ENCODE assay signal across 8 cellular contexts in the genomic region with DNA sequence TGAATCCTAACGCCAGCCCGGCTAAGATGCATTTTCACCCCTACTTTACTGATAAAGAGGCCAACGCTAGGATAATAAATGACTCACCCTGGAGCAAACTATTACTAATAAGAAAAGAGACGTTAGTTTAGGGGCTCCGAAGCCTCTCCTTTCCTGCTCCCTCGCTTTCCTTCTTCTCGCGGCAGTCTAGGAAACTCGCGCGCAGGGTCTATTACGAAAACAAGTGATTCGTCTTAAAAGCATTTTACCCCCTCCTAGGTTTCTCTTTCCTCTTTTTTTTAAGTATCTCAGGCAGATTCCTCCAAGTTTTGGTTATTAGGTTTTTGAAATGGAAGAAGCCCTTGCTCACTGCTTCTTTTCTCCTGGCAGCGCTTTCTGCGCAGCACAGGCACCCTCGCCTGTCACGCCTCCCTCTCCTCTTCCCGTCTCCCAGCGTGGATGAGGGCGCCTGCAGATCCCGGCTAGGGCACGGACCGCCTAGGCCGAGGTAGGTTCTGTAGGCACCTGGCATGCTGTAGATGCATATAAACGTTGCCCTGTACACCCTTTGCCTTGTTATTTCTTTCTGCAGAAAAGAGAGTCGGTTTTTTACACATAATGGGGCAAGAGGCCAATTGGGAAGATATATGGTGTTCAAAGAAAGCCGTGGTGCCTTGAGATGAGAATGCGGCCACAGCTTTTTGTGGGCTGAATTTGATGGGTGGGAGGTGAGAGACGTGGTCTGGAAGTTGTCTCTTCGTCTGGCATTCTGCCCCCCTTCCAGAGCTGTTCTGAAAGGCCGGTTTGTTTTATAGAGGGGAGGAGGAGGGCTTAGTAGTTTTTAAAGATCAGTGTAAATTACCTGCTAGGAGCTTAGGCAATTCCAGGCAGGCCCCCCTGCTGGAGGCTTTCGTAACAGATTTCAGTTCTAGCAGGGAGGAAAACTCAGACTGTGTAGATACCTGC. TPM values are rescaled to one million over a fixed set of nuclear protein-coding genes. Genes with fewer than 3 reads are reported as not detected.
DNase-seq lines count a peak whose midpoint lies in the region; ATAC-seq, FAIRE-seq and TF ChIP-seq lines count a peak whose summit lies in the region.

No MANE protein-coding gene starts in this region.

- CTCF ChIA-PET in HepG2 (lab: Yijun Ruan, JAX; ENCODE audit: low intra/inter-chr PET ratio, low total read pairs): no interaction called here

- BruUV-seq in HepG2 (replicated peaks; lab: Mats Ljungman, UMichigan): no TSS peak

- intact Hi-C loops in dorsolateral prefrontal cortex (cut with DNase I) (no loop called here), HepG2 (cut with micrococcal nuclease; ENCODE audit: unreplicated experiment) (loop anchor here (2.0 kb wide), 1 partner anchor 65 kb away; a partner anchor contains a TSS), testis (cut with DNase I; ENCODE audit: low total_unique reads) (no loop called here)

- no peak for FAIRE-seq in HepG2 (lab: Jason Lieb, UNC)

- in situ Hi-C loops in HepG2 (cut with HindIII; ENCODE audit: extremely low pct_ligation_motif_present, low pct_unique_long_range_greater_than_20kb): no loop called here

- H3K36me3 ChIP-seq in HepG2 (replicated peaks in 1 of 2; ENCODE audit: control insufficient read depth in 1 of 2, insufficient read depth in 2 of 2, low read length in 2 of 2) (no peaks in the 10 kb centered on the region), testis (ENCODE audit: low read depth, missing control alignments) (no peaks in the 10 kb centered on the region)

- 0 out of 2 replicates have a peak overlapping the region, but pooled peaks have one; percentile 3 for H3K9ac ChIP-seq in HepG2 (ENCODE audit: insufficient read depth, low read depth, low read length)

- TF ChIP-seq EP300 in HepG2 (IDR thresholded peaks at IDR 0.05; ENCODE audit: low read depth in 2 of 2, low read length in 2 of 2) (no peak), HepG2 (CRISPR knock-in tag; IDR thresholded peaks at IDR 0.05; ENCODE audit: borderline replicate concordance) (no peak)

- no peak for TF ChIP-seq RAD21 in HepG2 (CRISPR knock-in tag; IDR thresholded peaks at IDR 0.05)

- DNase-seq in activated CD8-positive, alpha-beta memory T cell treated with anti-CD3 and anti-CD28 coated beads for 24 hours: peak; percentile 66
- no peak for DNase-seq in activated CD8-positive, alpha-beta memory T cell treated with anti-CD3 and anti-CD28 coated beads, Interleukin-2, amount 50 U/mL, for 4 hours
- DNase-seq in HT1080 (ENCODE audit: low read depth) (peak; percentile 46), RPMI7951 (ENCODE audit: low read depth) (peak; percentile 30), dorsolateral prefrontal cortex (peak in 5 of 10 donors; percentile 27 to 54 (median 45)), HepG2 (ENCODE audit: low spot score) (peak; percentile 13), testis (peak; percentile 41)

- TF ChIP-seq POLR2A in HepG2 (IDR thresholded peaks at IDR 0.05; ENCODE audit: insufficient read depth in 1 of 2, low read depth in 2 of 2, low read length in 2 of 2) (no peak), testis (IDR thresholded peaks at IDR 0.05) (no peak)

- ATAC-seq in HepG2: peak; percentile 61
- no peak for ATAC-seq in HG03571 (IDR thresholded peaks at IDR 0.05; ENCODE audit: unreplicated experiment)

- H3K27ac ChIP-seq in dorsolateral prefrontal cortex (peak overlapping the region in 26 of 59 donors; percentile 4 to 75 (median 38)), HepG2 (ENCODE audit: extremely low read length, insufficient read depth, low read length) (no peak overlapping the region), testis (peak overlapping the region in 1 of 2 donors; percentile 36)

- TF ChIP-seq CTCF in dorsolateral prefrontal cortex (IDR thresholded peaks at IDR 0.05 in 54 of 56, conservative IDR thresholded peaks at IDR 0.05 in 2 of 56; ENCODE audit: low read depth in 1 of 56, partially characterized antibody in 56 of 56) (peak in 8 of 56 donors; percentile 7 to 34 (median 20)), HepG2 (CRISPR knock-in tag; IDR thresholded peaks at IDR 0.05) (no peak), testis (IDR thresholded peaks at IDR 0.05) (no peak)

- H3K79me2 ChIP-seq in HepG2 (ENCODE audit: insufficient read depth, low read length): no peaks in the 10 kb centered on the region

- WGBS in HepG2 (ENCODE audit: low lambda C conversion rate): 3% methylated on average over 32 of the region's 32 CpGs
- 6 to 7% methylated on average over 32 of the region's 32 CpGs for WGBS in testis, 2 donors

- H4K20me1 ChIP-seq in HepG2 (ENCODE audit: insufficient read depth, low read length): no peaks in the 10 kb centered on the region

- H3K9me3 ChIP-seq in HepG2 (ENCODE audit: low read length) (no peaks in the 10 kb centered on the region), testis (no peaks in the 10 kb centered on the region)

- H3K4me3 ChIP-seq in dorsolateral prefrontal cortex (peak overlapping the region; percentile 53 to 85 (median 73)), HepG2 (replicated peaks in 1 of 3; ENCODE audit: insufficient read depth in 1 of 3, low read depth in 2 of 3, low read length in 3 of 3) (peak overlapping the region; percentile 49 to 74 (median 71)), testis (peak overlapping the region; percentile 56 to 67)

- H3K27me3 ChIP-seq in dorsolateral prefrontal cortex (peaks cover 0 to 4% (median 0%) of the 10 kb centered on the region in 45 donors), HepG2 (ENCODE audit: control insufficient read depth in 1 of 2, insufficient read depth in 2 of 2, low read length in 2 of 2) (peaks cover 0 to 19% of the 10 kb centered on the region in 2 experiments; a peak in 1 of 5 replicates), testis (no peaks in the 10 kb centered on the region)

- POLR2A ChIA-PET in HepG2 (lab: Yijun Ruan, JAX): no interaction called here

- H2AFZ ChIP-seq in HepG2 (ENCODE audit: low read length): no peak overlapping the region

- H3K4me2 ChIP-seq in HepG2 (ENCODE audit: low read depth, low read length): peak overlapping the region; percentile 93

- H3K4me1 ChIP-seq in HepG2 (ENCODE audit: insufficient read depth, low read length) (peaks cover 40% of the 10 kb centered on the region), testis (peaks cover 4% of the 10 kb centered on the region)

TF ChIP-seq in HepG2, 621 proteins besides CTCF, POLR2A, EP300 and RAD21 (continues in another document):
- peak; percentile 31; the same call in 1 of the 2 replicates for TF ChIP-seq CEBPB (IDR thresholded peaks at IDR 0.05; ENCODE audit: borderline replicate concordance, low read depth, low read length)
- TF ChIP-seq ZNF430 (CRISPR knock-in tag; IDR thresholded peaks at IDR 0.05): 0 out of 2 replicates have a peak, but pooled peaks have one; percentile 29
- TF ChIP-seq REL (CRISPR knock-in tag; conservative IDR thresholded peaks at IDR 0.05): no peak
- no peak for TF ChIP-seq MAF1 (CRISPR knock-in tag; IDR thresholded peaks at IDR 0.05; ENCODE audit: borderline replicate concordance)
- TF ChIP-seq HHEX (CRISPR knock-in tag; IDR thresholded peaks at IDR 0.05): no peak
- TF ChIP-seq, protein P1, sequence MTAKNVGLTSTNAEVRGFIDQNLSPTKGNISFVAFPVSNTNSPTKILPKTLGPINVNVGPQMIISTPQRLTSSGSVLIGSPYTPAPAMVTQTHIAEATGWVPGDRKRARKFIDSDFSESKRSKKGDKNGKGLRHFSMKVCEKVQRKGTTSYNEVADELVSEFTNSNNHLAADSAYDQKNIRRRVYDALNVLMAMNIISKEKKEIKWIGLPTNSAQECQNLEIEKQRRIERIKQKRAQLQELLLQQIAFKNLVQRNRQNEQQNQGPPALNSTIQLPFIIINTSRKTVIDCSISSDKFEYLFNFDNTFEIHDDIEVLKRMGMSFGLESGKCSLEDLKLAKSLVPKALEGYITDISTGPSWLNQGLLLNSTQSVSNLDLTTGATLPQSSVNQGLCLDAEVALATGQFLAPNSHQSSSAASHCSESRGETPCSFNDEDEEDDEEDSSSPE (CRISPR knock-in tag; IDR thresholded peaks at IDR 0.05): no peak

RNA-seq across cellular contexts. Expression of a gene that starts 1.0 kb away (rescaled TPM):
- total RNA-seq in HT1080 (2014; rRNA removed; shearing (Covaris generic)): 1.7 and 7.3 TPM in 2 replicates
- 3.6 and 4.8 TPM in 2 replicates for polyA plus RNA-seq in HT1080 (2015; cell fraction: cytosol; rRNA removed)
- 4.0 and 4.1 TPM in 2 replicates for polyA plus RNA-seq in HT1080 (2015; cell fraction: nucleus; rRNA removed)
- total RNA-seq in RPMI7951 (2014; rRNA removed; shearing (Covaris generic)): 1.2 and 1.7 TPM in 2 replicates
- total RNA-seq in dorsolateral prefrontal cortex (10 to 100 TPM in 4 of 120 experiments, 1 to 10 TPM in 116; 1.4 to 14.0 (median 5.8) TPM), HepG2 (2016; rRNA removed; fragmentation: Illumina TruSeq; extraction: Trizol) (0.18 and 0.55 TPM in 2 replicates), testis (1 to 10 TPM; 2.1 to 7.5 TPM)
- under 0.01 and 0.10 TPM in 2 replicates for total RNA-seq in HepG2 (2016; cell fraction: cytosol; rRNA removed; fragmentation: Illumina TruSeq; extraction: Trizol; ENCODE audit: low read depth)
- total RNA-seq in HepG2 (2016; cell fraction: insoluble cytoplasmic fraction; rRNA removed; fragmentation: Illumina TruSeq; extraction: Trizol): 0.61 and 0.82 TPM in 2 replicates
- total RNA-seq in HepG2 (2016; cell fraction: membrane; rRNA removed; fragmentation: Illumina TruSeq; extraction: Trizol): 0.15 and 0.76 TPM in 2 replicates
- 0.31 and 1.8 TPM in 2 replicates for total RNA-seq in HepG2 (2016; cell fraction: nucleus; rRNA removed; fragmentation: Illumina TruSeq; extraction: Trizol)
- polyA plus RNA-seq in HepG2 (2011; rRNA removed) (1.7 and 2.1 TPM in 2 replicates), testis (ENCODE audit: insufficient read depth, low read depth, low replicate concordance) (6.0 TPM)
- 2.2 TPM in 2 replicates for polyA plus RNA-seq in HepG2 (2011; cell fraction: cytosol; rRNA removed)
- polyA plus RNA-seq in HepG2 (2011; cell fraction: nucleus; rRNA removed): 0.47 and 0.85 TPM in 2 replicates
- 8.4 and 9.4 TPM in 2 replicates for polyA plus RNA-seq in HepG2 (2012)
- 0.01 and 0.24 TPM in 2 replicates for polyA plus RNA-seq in HepG2 (2016; cell fraction: cytosol; fragmentation: Illumina TruSeq; extraction: Trizol; ENCODE audit: low read depth)
- polyA plus RNA-seq in HepG2 (2016; cell fraction: insoluble cytoplasmic fraction; fragmentation: Illumina TruSeq; extraction: Trizol; ENCODE audit: low read depth): 0.16 and 0.25 TPM in 2 replicates
- 0.09 TPM in 2 replicates for polyA plus RNA-seq in HepG2 (2016; cell fraction: membrane; fragmentation: Illumina TruSeq; extraction: Trizol; ENCODE audit: low read depth)
- 0.60 and 1.0 TPM in 2 replicates for polyA plus RNA-seq in HepG2 (2016; cell fraction: nucleus; fragmentation: Illumina TruSeq; extraction: Trizol; ENCODE audit: insufficient read depth, low read depth)
- polyA minus RNA-seq in HepG2 (2011; rRNA and poly(A)+ RNA removed; ENCODE audit: low replicate concordance): 3.8 and 4.7 TPM in 2 replicates
- 1.4 and 4.9 TPM in 2 replicates for polyA minus RNA-seq in HepG2 (2011; cell fraction: cytosol; rRNA and poly(A)+ RNA removed)
- 0.77 and 1.1 TPM in 2 replicates for polyA minus RNA-seq in HepG2 (2011; cell fraction: nucleus; rRNA and poly(A)+ RNA removed)
